Comparison of ENCODE assay signal across 16 cellular contexts in genomic region chr7:157027568-157028527, GRCh38. TPM values are rescaled to one million over a fixed set of nuclear protein-coding genes. Genes with fewer than 3 reads are reported as not detected.
DNase-seq lines count a peak whose midpoint lies in the region; ATAC-seq lines count a peak whose summit lies in the region.
"Had no signal": no experiment of that assay in that cellular context is flagged by ENCODE, and none has a peak within 500 bp of the region (broad histone marks: within the 10 kb centered on the region; RNA-seq: fewer than 3 reads in every experiment).

No MANE protein-coding gene starts in this region.

- DNase-seq in DMS153 treated with DMSO at 0.1 percent for 48 hours (lab: John Stamatoyannopoulos, UW; ENCODE audit: unreplicated experiment) (peak; percentile 17), HuH-7 (ENCODE audit: low spot score) (peak; percentile 78), SHP77 (lab: John Stamatoyannopoulos, UW) (peak; percentile 33 to 53), mesenteric fat pad (ENCODE audit: low spot score) (peak; percentile 18), retina (no peak)
- DNase-seq in activated CD4-positive, alpha-beta T cell treated with anti-CD3 and anti-CD28 coated beads for 36 hours = no peak
- DNase-seq: activated CD4-positive, alpha-beta T cell treated with anti-CD3 and anti-CD28 coated beads, Interleukin-2, amount 10 ng/mL, durations not matched to agents 7 days and 5 days; stimulated activated CD4-positive, alpha-beta T cell treated with anti-CD3 and anti-CD28 coated beads, Interleukin-2, amount 100 ng/mL, for 24 hours; T1000 had no signal

- H3K27me3 Mint-ChIP-seq in activated CD4-positive, alpha-beta T cell treated with anti-CD3 and anti-CD28 coated beads for 36 hours = peaks cover 63% of the 10 kb centered on the region

- no peaks in the 10 kb centered on the region for H3K4me1 Mint-ChIP-seq in activated CD4-positive, alpha-beta T cell treated with anti-CD3 and anti-CD28 coated beads for 36 hours
- H3K4me1 Mint-ChIP-seq: activated CD4-positive, alpha-beta T cell treated with anti-CD3 and anti-CD28 coated beads, Interleukin-2, amount 10 ng/mL, durations not matched to agents 7 days and 5 days; neural crest cell had no signal

- intact Hi-C loops in activated CD4-positive, alpha-beta T cell treated with anti-CD3 and anti-CD28 coated beads for 36 hours (cut with DNase I, micrococcal nuclease) = loop anchor here in 1 of 2 experiments (5.0 kb wide), 1 partner anchor 36 kb away; no protein-coding TSS in a partner anchor

- H3K27ac Mint-ChIP-seq in activated CD4-positive, alpha-beta T cell treated with anti-CD3 and anti-CD28 coated beads for 36 hours = no peak overlapping the region
- H3K27ac Mint-ChIP-seq: activated CD4-positive, alpha-beta T cell treated with anti-CD3 and anti-CD28 coated beads, Interleukin-2, amount 10 ng/mL, durations not matched to agents 7 days and 5 days had no signal

- ATAC-seq in activated CD4-positive, alpha-beta T cell treated with anti-CD3 and anti-CD28 coated beads for 36 hours = no peak
- no peak for ATAC-seq in HG03432 (IDR thresholded peaks at IDR 0.05; ENCODE audit: unreplicated experiment)
- ATAC-seq: sciatic nerve had no signal

- no peaks in the 10 kb centered on the region for H3K9me3 Mint-ChIP-seq in activated CD4-positive, alpha-beta T cell treated with anti-CD3 and anti-CD28 coated beads for 36 hours (ENCODE audit: low read depth)
- H3K9me3 Mint-ChIP-seq: activated CD4-positive, alpha-beta T cell treated with anti-CD3 and anti-CD28 coated beads, Interleukin-2, amount 10 ng/mL, durations not matched to agents 7 days and 5 days; neural crest cell had no signal

- no peak overlapping the region for H3K4me3 Mint-ChIP-seq in activated CD4-positive, alpha-beta T cell treated with anti-CD3 and anti-CD28 coated beads for 36 hours
- H3K4me3 Mint-ChIP-seq: activated CD4-positive, alpha-beta T cell treated with anti-CD3 and anti-CD28 coated beads, Interleukin-2, amount 10 ng/mL, durations not matched to agents 7 days and 5 days; neural crest cell had no signal

- CTCF ChIA-PET in activated CD4-positive, alpha-beta T cell treated with anti-CD3 and anti-CD28 coated beads for 36 hours (lab: Charles Lee) = no interaction called here

- H3K36me3 Mint-ChIP-seq in activated CD4-positive, alpha-beta T cell treated with anti-CD3 and anti-CD28 coated beads for 36 hours (ENCODE audit: low read depth) = no peaks in the 10 kb centered on the region

- POLR2A ChIA-PET in activated CD4-positive, alpha-beta T cell treated with anti-CD3 and anti-CD28 coated beads for 36 hours (lab: Charles Lee) = no interaction called here

RNA-seq across cellular contexts. Expression of gene MNX1, which starts 17.4 kb away (rescaled TPM):
- total RNA-seq in mesenteric fat pad = not detected
- not detected for total RNA-seq in activated CD4-positive, alpha-beta T cell treated with anti-CD3 and anti-CD28 coated beads for 36 hours
- total RNA-seq: activated CD4-positive, alpha-beta T cell treated with anti-CD3 and anti-CD28 coated beads, Interleukin-2, amount 10 ng/mL, durations not matched to agents 7 days and 5 days; endothelial cell of umbilical vein; glomerular endothelial cell; lung microvascular endothelial cell; sciatic nerve; SJSA1 had no signal

Comparison
In these comparisons a context has a peak if more than half of its experiments do, and no peak if none do; other contexts are left out.
1. DNase-seq: peak in DMS153 treated with DMSO at 0.1 percent for 48 hours (single experiment), HuH-7 (single experiment), SHP77 (2 of 2) and mesenteric fat pad (single experiment); none in activated CD4-positive, alpha-beta T cell treated with anti-CD3 and anti-CD28 coated beads for 36 hours (single experiment) and retina (single experiment).